Comparison of ENCODE assay signal across 8 cellular contexts in genomic region chr9:121201738-121202533, GRCh38.
DNase-seq lines count a peak whose midpoint lies in the region; ATAC-seq lines count a peak whose summit lies in the region.

Gene RAB14, minus strand, starts transcription at chr9:121201869. Its CDS starts 8,457 bp downstream, at chr9:121193412.

- peaks cover 27 to 51% (median 46%) of the 10 kb centered on the region in 10 experiments for H3K4me1 ChIP-seq in BLaER1 treated with 17β-estradiol and CSF1 and Interleukin-3, amounts not matched to agents 10 nM and 100 nM

- peaks cover 43 to 45% (median 44%) of the 10 kb centered on the region in 11 experiments for H4K20me1 ChIP-seq in BLaER1 treated with 17β-estradiol and CSF1 and Interleukin-3, amounts not matched to agents 10 nM and 100 nM

- H3K9me3 ChIP-seq in BLaER1 treated with 17β-estradiol and CSF1 and Interleukin-3, amounts not matched to agents 10 nM and 100 nM (replicated peaks in 1 of 11), result no peaks in the 10 kb centered on the region

- ATAC-seq in HG03460 (IDR thresholded peaks at IDR 0.05; ENCODE audit: unreplicated experiment), result peak; percentile 87

- H3K36me3 ChIP-seq in BLaER1 treated with 17β-estradiol and CSF1 and Interleukin-3, amounts not matched to agents 10 nM and 100 nM, result no peaks in the 10 kb centered on the region; a peak in 1 of 22 replicates

- peak within 1 kb of the TSS; percentile 86 to 99 (median 93) for H3K4me2 ChIP-seq in BLaER1 treated with 17β-estradiol and CSF1 and Interleukin-3, amounts not matched to agents 10 nM and 100 nM

- peak; percentile 76 for DNase-seq in GM19240 (ENCODE audit: insufficient read length, low spot score)
- DNase-seq in NCI-H524 treated with DMSO at 0.1 percent for 48 hours (lab: John Stamatoyannopoulos, UW), result peak; percentile 95
- DNase-seq in activated CD4-positive, alpha-beta T cell treated with anti-CD3 and anti-CD28 coated beads for 4 hours, result peak; percentile 100
- peak; percentile 99 for DNase-seq in kidney tubule cell (ENCODE audit: low spot score)
- DNase-seq in stimulated activated CD4-positive, alpha-beta T cell treated with anti-CD3 and anti-CD28 coated beads, Interleukin-1b, Interleukin-23, amount 100 ng/mL, for 24 hours (ENCODE audit: low read depth in 4 of 4, low spot score in 1 of 4), result peak; percentile 100

- peak within 1 kb of the TSS; percentile 92 to 99 (median 96) for H3K9ac ChIP-seq in BLaER1 treated with 17β-estradiol and CSF1 and Interleukin-3, amounts not matched to agents 10 nM and 100 nM

- H3K27me3 ChIP-seq in BLaER1 treated with 17β-estradiol and CSF1 and Interleukin-3, amounts not matched to agents 10 nM and 100 nM, result no peaks in the 10 kb centered on the region

- H3K27ac ChIP-seq in BLaER1 treated with 17β-estradiol and CSF1 and Interleukin-3, amounts not matched to agents 10 nM and 100 nM, result peak within 1 kb of the TSS; percentile 85 to 97 (median 95)
- H3K27ac ChIP-seq in cingulate gyrus (ENCODE audit: low read depth, low read length), result peak within 1 kb of the TSS; percentile 90

- peak within 1 kb of the TSS; percentile 88 to 100 (median 98) for H3K4me3 ChIP-seq in BLaER1 treated with 17β-estradiol and CSF1 and Interleukin-3, amounts not matched to agents 10 nM and 100 nM

Comparison
In these comparisons a context has a peak if more than half of its experiments do, and no peak if none do; other contexts are left out.
1. Peak in every context shown above with its lines: DNase-seq, ATAC-seq, H3K4me3 ChIP-seq and H3K27ac ChIP-seq.